In genomic region chr5:55534436-55535198, GRCh38 we compare ENCODE assay signal across 8 cellular contexts. TPM values are rescaled to one million over a fixed set of nuclear protein-coding genes. Genes with fewer than 3 reads are reported as not detected.
DNase-seq lines count a peak whose midpoint lies in the region; ATAC-seq and TF ChIP-seq lines count a peak whose summit lies in the region.

PLPP1 (minus strand) TSS chr5:55534964; CDS start chr5:55534629, 335 bp downstream.

- H3K4me3 ChIP-seq in HUES6 (ENCODE audit: low read depth, low read length) (peak within 1 kb of the TSS; percentile 67), Panc1 (ENCODE audit: low read depth in 2 of 2, low read length in 2 of 2) (peak within 1 kb of the TSS; percentile 80 to 81), esophagus muscularis mucosa (peak within 1 kb of the TSS; percentile 83 to 95 (median 93))

- TF ChIP-seq POLR2A in esophagus muscularis mucosa (IDR thresholded peaks at IDR 0.05; ENCODE audit: low read depth), result no peak

- H3K36me3 Mint-ChIP-seq in activated T-cell treated with anti-CD3 and anti-CD28 coated beads, Interleukin-2, amount 50 U/mL, for 72 hours (ENCODE audit: insufficient read depth in 2 of 2), result no peaks in the 10 kb centered on the region

- 0% methylated on average over 41 of the region's 91 CpGs for WGBS in esophagus muscularis mucosa

- no TSS peak for BruUV-seq in Panc1 (replicated peaks; lab: Mats Ljungman, UMichigan)

- POLR2A ChIA-PET in Panc1 (lab: Charles Lee), result no interaction called here

- CTCF ChIA-PET in Panc1 (lab: Charles Lee), result no interaction called here

- H3K4me1 ChIP-seq in HUES6 (ENCODE audit: control insufficient read depth, insufficient read depth, low read length), result peaks cover 32% of the 10 kb centered on the region
- peaks cover 17% of the 10 kb centered on the region for H3K4me1 ChIP-seq in Panc1 (ENCODE audit: control insufficient read depth, insufficient read depth, low read length)
- H3K4me1 ChIP-seq in esophagus muscularis mucosa, result peaks cover 24 to 49% (median 47%) of the 10 kb centered on the region in 4 donors

- H3K27me3 Mint-ChIP-seq in activated T-cell treated with anti-CD3 and anti-CD28 coated beads, Interleukin-2, amount 50 U/mL, for 72 hours (ENCODE audit: low read depth), result no peaks in the 10 kb centered on the region

- ATAC-seq in GM21390 (IDR thresholded peaks at IDR 0.05; ENCODE audit: unreplicated experiment) (peak; percentile 75), Panc1 (peak; percentile 95)
- ATAC-seq in activated T-cell treated with anti-CD3 and anti-CD28 coated beads, Interleukin-2, amount 50 U/mL, for 72 hours (replicated peaks in 1 of 2), result peak; percentile 86 to 87

- H3K27ac ChIP-seq in HUES6 (ENCODE audit: low read depth, low read length) (peak within 1 kb of the TSS; percentile 90), Panc1 (ENCODE audit: low read length) (peak within 1 kb of the TSS; percentile 95), esophagus muscularis mucosa (replicated peaks in 1 of 4) (peak within 1 kb of the TSS; percentile 96 to 98 (median 97))

- H3K9me3 Mint-ChIP-seq in activated T-cell treated with anti-CD3 and anti-CD28 coated beads, Interleukin-2, amount 50 U/mL, for 72 hours, result no peaks in the 10 kb centered on the region

- H3K27ac Mint-ChIP-seq in activated T-cell treated with anti-CD3 and anti-CD28 coated beads, Interleukin-2, amount 50 U/mL, for 72 hours, result peak within 1 kb of the TSS; percentile 82

- peak; percentile 95 for DNase-seq in DMS 273 (lab: John Stamatoyannopoulos, UW; ENCODE audit: unreplicated experiment)
- no peak for DNase-seq in Panc1 (ENCODE audit: low read depth, low spot score)
- DNase-seq in activated T-cell treated with anti-CD3 and anti-CD28 coated beads, Interleukin-2, amount 50 U/mL, for 72 hours, result peak; percentile 88 to 90
- peak; percentile 96 for DNase-seq in esophagus muscularis mucosa (ENCODE audit: extremely low spot score)
- peak; percentile 92 for DNase-seq in myocyte (ENCODE audit: low read depth)
- peak; percentile 62 to 77 for DNase-seq in stimulated activated CD8-positive, alpha-beta memory T cell treated with anti-CD3 and anti-CD28 coated beads, Interleukin-7, amount 100 ng/mL, for 48 hours (ENCODE audit: extremely low read depth in 1 of 2, low read depth in 1 of 2)

- intact Hi-C loops in Panc1 (cut with micrococcal nuclease; ENCODE audit: unreplicated experiment), result loop anchor here (10.0 kb wide), 2 partner anchors 110 to 150 kb away; no protein-coding TSS in a partner anchor
- intact Hi-C loops in esophagus muscularis mucosa (cut with DNase I), result loop anchor here (2.0 to 5.0 kb wide), 4 partner anchors 66 to 158 kb away; no protein-coding TSS in a partner anchor

- H3K9ac ChIP-seq in HUES6 (ENCODE audit: low read length), result peak within 1 kb of the TSS; percentile 88

- TF ChIP-seq EP300 in esophagus muscularis mucosa (IDR thresholded peaks at IDR 0.05), result no peak

- no peaks in the 10 kb centered on the region for H3K9me3 ChIP-seq in HUES6 (ENCODE audit: control insufficient read depth, insufficient read depth, low read depth, low read length)
- no peaks in the 10 kb centered on the region for H3K9me3 ChIP-seq in Panc1 (ENCODE audit: control insufficient read depth, insufficient read depth, low read depth, low read length)
- H3K9me3 ChIP-seq in esophagus muscularis mucosa, result no peaks in the 10 kb centered on the region

- peak within 1 kb of the TSS; percentile 93 for H3K4me3 Mint-ChIP-seq in activated T-cell treated with anti-CD3 and anti-CD28 coated beads, Interleukin-2, amount 50 U/mL, for 72 hours

- peaks cover 50% of the 10 kb centered on the region for H3K4me1 Mint-ChIP-seq in activated T-cell treated with anti-CD3 and anti-CD28 coated beads, Interleukin-2, amount 50 U/mL, for 72 hours (ENCODE audit: low read depth)

- TF ChIP-seq CTCF in Panc1 (IDR thresholded peaks at IDR 0.05), result no peak
- no peak for TF ChIP-seq CTCF in esophagus muscularis mucosa (IDR thresholded peaks at IDR 0.05)

- in situ Hi-C loops in Panc1 (cut with HindIII; ENCODE audit: low pct_unique_long_range_greater_than_20kb, low sequenced_read_pairs), result no loop called here

- H3K36me3 ChIP-seq in HUES6 (ENCODE audit: control insufficient read depth, insufficient read depth, low read length) (peaks cover 9% of the 10 kb centered on the region; the same call in 1 of the 2 replicates), Panc1 (ENCODE audit: control insufficient read depth, insufficient read depth, low read length) (no peaks in the 10 kb centered on the region; the same call in 1 of the 2 replicates), esophagus muscularis mucosa (peaks cover 0 to 7% (median 6%) of the 10 kb centered on the region in 4 donors)

- H3K27me3 ChIP-seq in HUES6 (ENCODE audit: control insufficient read depth, insufficient read depth, low read length), result no peaks in the 10 kb centered on the region
- no peaks in the 10 kb centered on the region for H3K27me3 ChIP-seq in Panc1 (ENCODE audit: control insufficient read depth, insufficient read depth, low read length)
- H3K27me3 ChIP-seq in esophagus muscularis mucosa, result no peaks in the 10 kb centered on the region

RNA-seq across cellular contexts. Expression of gene PLPP1, which starts in this region (rescaled TPM):
- 35.7 TPM for total RNA-seq in Panc1 (2021; ENCODE audit: unreplicated experiment)
- 42.1 TPM for polyA plus RNA-seq in Panc1 (2012; ENCODE audit: insufficient read length)
- total RNA-seq in activated T-cell treated with anti-CD3 and anti-CD28 coated beads, Interleukin-2, amount 50 U/mL, for 72 hours, result 10 to 100 TPM; 12.2 to 23.3 TPM
- 100 to 1,000 TPM; 186 to 306 (median 241) TPM for total RNA-seq in esophagus muscularis mucosa
- 94.7 and 154 TPM in 2 replicates for total RNA-seq in myocyte
- polyA plus RNA-seq in myocyte (2012), result 70.4 TPM
